Comparison of ENCODE assay signal across 26 cellular contexts in the genomic region with DNA sequence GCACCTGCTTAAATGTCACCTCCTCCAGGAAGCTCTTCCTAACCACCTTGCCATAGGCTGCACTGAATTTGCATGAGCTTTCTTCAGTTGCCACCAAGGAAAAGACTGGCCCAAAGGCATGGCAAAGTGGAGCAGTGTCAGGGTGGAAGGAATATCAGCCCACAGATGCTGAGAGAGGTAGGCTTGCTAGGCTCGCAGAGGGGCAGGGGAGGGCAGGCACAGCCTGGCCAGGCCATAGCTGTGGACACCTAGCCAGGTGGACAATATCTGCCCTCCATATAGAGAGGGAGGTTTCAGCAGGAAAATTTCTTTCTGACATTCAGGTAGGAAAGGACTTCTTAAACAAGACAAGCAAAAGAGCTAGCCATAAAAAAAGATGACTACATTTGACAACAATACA.
"Had no signal": no experiment of that assay in that cellular context is flagged by ENCODE, and none has a peak within 500 bp of the region (broad histone marks: within the 10 kb centered on the region; RNA-seq: fewer than 3 reads in every experiment).

No MANE protein-coding gene starts in this region.

- H3K27ac ChIP-seq: HL-60, KMS-11, RWPE1 had no signal

- DNase-seq: Kasumi-1, MM.1S, MV-4-11, NCI-H1048, NCI-H1105, NCI-H1417, NCI-H1436 treated with DMSO at 0.1 percent for 48 hours, NCI-H1694, NCI-H187 treated with DMSO at 0.1 percent for 48 hours, NCI-H2029 treated with DMSO at 0.1 percent for 48 hours, NCI-H2107, NCI-H2171, NCI-H226, NCI-H446, NCI-H510A, NCI-H524 treated with DMSO at 0.1 percent for 48 hours, NCI-H69, NCI-H774, PC-3, SHP77, SK-N-SH had no signal

- H3K4me1 Mint-ChIP-seq: IgD-negative memory B cell had no signal

- H3K4me3 ChIP-seq: K562 had no signal

- H3K9me3 ChIP-seq: SK-N-SH had no signal

- H3K27ac Mint-ChIP-seq: IgD-negative memory B cell had no signal
